17 cellular contexts compared by ENCODE assay signal in genomic region chr4:153275380-153276276, GRCh38.
"Had no signal": no experiment of that assay in that cellular context is flagged by ENCODE, and none has a peak within 500 bp of the region (broad histone marks: within the 10 kb centered on the region; RNA-seq: fewer than 3 reads in every experiment).

No MANE protein-coding gene starts in this region.

- ATAC-seq: activated CD8-positive, alpha-beta T cell treated with anti-CD3 and anti-CD28 coated beads, Interleukin-2, amount 10 ng/mL, durations not matched to agents 7 days and 5 days; naive thymus-derived CD4-positive, alpha-beta T cell; psoas muscle; right cardiac atrium had no signal

- H3K4me3 Mint-ChIP-seq: activated CD4-positive, alpha-beta T cell treated with anti-CD3 and anti-CD28 coated beads, Interleukin-2, amount 10 ng/mL, durations not matched to agents 24 days and 14 days; activated CD8-positive, alpha-beta T cell treated with anti-CD3 and anti-CD28 coated beads, Interleukin-2, amount 10 ng/mL, durations not matched to agents 7 days and 5 days; activated naive CD4-positive, alpha-beta T cell treated with anti-CD3 and anti-CD28 coated beads for 36 hours; activated T-cell treated with anti-CD3 and anti-CD28 coated beads, Interleukin-2, amount 50 U/mL, for 24 hours; naive thymus-derived CD4-positive, alpha-beta T cell; stimulated activated naive CD8-positive, alpha-beta T cell treated with anti-CD3 and anti-CD28 coated beads, Interleukin-15, Interleukin-2, amounts not matched to agents 100 ng/mL and 50 ng/mL, for 24 hours had no signal

- DNase-seq: activated CD4-positive, alpha-beta T cell treated with anti-CD3 and anti-CD28 coated beads, Interleukin-2, amount 10 ng/mL, durations not matched to agents 24 days and 14 days; activated CD4-positive, CD25-positive, alpha-beta regulatory T cell; activated CD8-positive, alpha-beta T cell treated with anti-CD3 and anti-CD28 coated beads, Interleukin-2, amount 10 ng/mL, durations not matched to agents 7 days and 5 days; activated naive CD4-positive, alpha-beta T cell treated with anti-CD3 and anti-CD28 coated beads for 36 hours; activated T-cell treated with anti-CD3 and anti-CD28 coated beads, Interleukin-2, amount 50 U/mL, for 24 hours; anterior cingulate cortex; brain microvascular endothelial cell; erythroblast; naive thymus-derived CD4-positive, alpha-beta T cell; ovary; psoas muscle; right cardiac atrium; stimulated activated CD4-positive, alpha-beta T cell treated with anti-CD3 and anti-CD28 coated beads, Interleukin-15, amount 100 ng/mL, for 24 hours; stimulated activated CD4-positive, alpha-beta T cell treated with anti-CD3 and anti-CD28 coated beads, Interleukin-2, amount 100 ng/mL, for 48 hours had no signal

- H3K27ac ChIP-seq: brain microvascular endothelial cell, coronary artery, ovary, psoas muscle, thoracic aorta had no signal

- H3K27ac Mint-ChIP-seq: activated CD4-positive, alpha-beta T cell treated with anti-CD3 and anti-CD28 coated beads, Interleukin-2, amount 10 ng/mL, durations not matched to agents 24 days and 14 days; activated CD8-positive, alpha-beta T cell treated with anti-CD3 and anti-CD28 coated beads, Interleukin-2, amount 10 ng/mL, durations not matched to agents 7 days and 5 days; activated naive CD4-positive, alpha-beta T cell treated with anti-CD3 and anti-CD28 coated beads for 36 hours; activated T-cell treated with anti-CD3 and anti-CD28 coated beads, Interleukin-2, amount 50 U/mL, for 24 hours; naive thymus-derived CD4-positive, alpha-beta T cell; stimulated activated naive CD8-positive, alpha-beta T cell treated with anti-CD3 and anti-CD28 coated beads, Interleukin-15, Interleukin-2, amounts not matched to agents 100 ng/mL and 50 ng/mL, for 24 hours had no signal

- H3K27me3 Mint-ChIP-seq: activated CD4-positive, alpha-beta T cell treated with anti-CD3 and anti-CD28 coated beads, Interleukin-2, amount 10 ng/mL, durations not matched to agents 24 days and 14 days; activated T-cell treated with anti-CD3 and anti-CD28 coated beads, Interleukin-2, amount 50 U/mL, for 24 hours; naive thymus-derived CD4-positive, alpha-beta T cell; stimulated activated naive CD8-positive, alpha-beta T cell treated with anti-CD3 and anti-CD28 coated beads, Interleukin-15, Interleukin-2, amounts not matched to agents 100 ng/mL and 50 ng/mL, for 24 hours had no signal

- H3K9me3 Mint-ChIP-seq: activated CD4-positive, alpha-beta T cell treated with anti-CD3 and anti-CD28 coated beads, Interleukin-2, amount 10 ng/mL, durations not matched to agents 24 days and 14 days; activated naive CD4-positive, alpha-beta T cell treated with anti-CD3 and anti-CD28 coated beads for 36 hours; activated T-cell treated with anti-CD3 and anti-CD28 coated beads, Interleukin-2, amount 50 U/mL, for 24 hours; naive thymus-derived CD4-positive, alpha-beta T cell; stimulated activated naive CD8-positive, alpha-beta T cell treated with anti-CD3 and anti-CD28 coated beads, Interleukin-15, Interleukin-2, amounts not matched to agents 100 ng/mL and 50 ng/mL, for 24 hours had no signal
